In the genomic region with DNA sequence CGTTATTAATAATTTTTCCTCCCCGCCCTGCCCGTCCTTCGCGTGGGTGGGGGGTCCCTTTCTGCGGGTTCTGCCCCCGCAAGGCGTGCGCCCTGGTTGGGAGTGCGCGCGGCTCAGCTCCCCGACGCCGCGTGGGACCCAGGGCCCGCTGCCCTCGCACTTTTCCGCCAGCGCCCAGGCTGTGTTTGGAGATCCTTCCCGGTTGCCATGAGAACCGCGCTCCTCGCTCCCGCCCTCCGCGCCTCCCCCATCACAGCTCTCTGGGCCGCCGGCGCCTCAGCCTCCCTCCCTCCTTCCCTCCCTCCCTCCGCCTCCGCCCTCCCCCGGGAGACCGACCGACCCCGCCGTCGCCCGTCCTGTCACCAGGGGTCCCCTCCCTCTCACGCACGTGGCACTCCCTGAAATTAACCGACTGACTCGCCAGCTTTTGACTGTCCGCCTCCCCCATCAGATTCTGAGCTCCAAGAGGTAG, we compare ENCODE assay signal across 1 cellular context.
TF ChIP-seq lines count a peak whose summit lies in the region.

No MANE protein-coding gene starts in this region.

TF ChIP-seq in GM12878, 131 proteins besides CTCF, POLR2A, EP300 and RAD21 (continued from another document):
- TF ChIP-seq ZNF687 (IDR thresholded peaks at IDR 0.05), result no peak
- TF ChIP-seq E2F4 (IDR thresholded peaks at IDR 0.05; ENCODE audit: low read depth, low read length), result 0 out of 2 replicates have a peak, but pooled peaks have one; percentile 35
- no peak for TF ChIP-seq RAD51 (IDR thresholded peaks at IDR 0.05)
- no peak for TF ChIP-seq ZNF384 (IDR thresholded peaks at IDR 0.05; ENCODE audit: borderline replicate concordance, low read depth, low read length)
- TF ChIP-seq SUZ12 (IDR thresholded peaks at IDR 0.05; ENCODE audit: unreplicated experiment), result no peak
- no peak for TF ChIP-seq ASH2L (IDR thresholded peaks at IDR 0.05; ENCODE audit: borderline replicate concordance, low read depth)
- no peak for TF ChIP-seq TCF12 (IDR thresholded peaks at IDR 0.05; ENCODE audit: low read depth, low read length)
- no peak for TF ChIP-seq FOXK2 (IDR thresholded peaks at IDR 0.05)
- TF ChIP-seq CHD1 (IDR thresholded peaks at IDR 0.05; ENCODE audit: low read depth, low read length), result no peak
- no peak for TF ChIP-seq KAT2A (conservative IDR thresholded peaks at IDR 0.05; ENCODE audit: control insufficient read depth, low read depth, low read length)
- no peak for TF ChIP-seq MLLT1 (IDR thresholded peaks at IDR 0.05)
- TF ChIP-seq NFXL1 (IDR thresholded peaks at IDR 0.05; ENCODE audit: borderline replicate concordance), result no peak
- TF ChIP-seq BRCA1 (IDR thresholded peaks at IDR 0.05; ENCODE audit: low read depth, low read length), result no peak
- no peak for TF ChIP-seq SUPT20H (IDR thresholded peaks at IDR 0.05; ENCODE audit: borderline replicate concordance, control insufficient read depth, low read depth, low read length)
- TF ChIP-seq ESRRA (IDR thresholded peaks at IDR 0.05; ENCODE audit: low read length), result no peak
- peak; percentile 71 for TF ChIP-seq IKZF1 (conservative IDR thresholded peaks at IDR 0.05)
- TF ChIP-seq ZBTB11 (CRISPR knock-in tag; IDR thresholded peaks at IDR 0.05), result no peak
- no peak for TF ChIP-seq NRF1 (conservative IDR thresholded peaks at IDR 0.05; ENCODE audit: low read depth, low read length)
